In the genomic region with DNA sequence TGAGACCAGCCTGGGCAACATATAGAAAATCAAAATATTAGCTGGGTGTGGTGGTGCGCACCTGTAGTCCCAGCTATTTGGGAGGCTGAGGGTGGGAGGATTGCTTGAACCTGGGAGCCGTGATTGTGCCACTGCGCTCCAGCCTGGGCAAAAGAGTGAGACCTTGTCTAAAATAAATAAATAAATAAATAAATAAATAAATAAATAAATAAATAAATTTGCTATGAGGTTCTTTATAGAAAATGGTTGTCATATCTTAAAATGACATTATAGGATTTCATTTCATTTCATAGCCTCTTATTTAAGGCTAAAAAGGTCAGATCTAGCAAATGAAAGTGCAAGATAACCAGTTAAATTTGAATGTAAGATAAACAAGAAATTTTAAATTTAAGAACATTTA, we compare ENCODE assay signal across 11 cellular contexts.
"Had no signal": no experiment of that assay in that cellular context is flagged by ENCODE, and none has a peak within 500 bp of the region (broad histone marks: within the 10 kb centered on the region; RNA-seq: fewer than 3 reads in every experiment).

No MANE protein-coding gene starts in this region.

- ATAC-seq: GM23338, HCT116 had no signal

- FAIRE-seq: H1, H54 had no signal

- H3K4me3 ChIP-seq: GM23248, GM23338, HAP-1 had no signal

- H3K4me2 ChIP-seq: GM23338 had no signal

- H3K4me1 ChIP-seq: HAP-1 had no signal

- DNase-seq: GM23248, GOT3, H7, H9, HCEC 1CT, HFFc6 had no signal

- H3K9me3 ChIP-seq: HAP-1 had no signal

- H3K27ac ChIP-seq: GM23248 had no signal

- H3K36me3 ChIP-seq: HAP-1 had no signal
